Comparison of ENCODE assay signal across 8 cellular contexts in the genomic region with DNA sequence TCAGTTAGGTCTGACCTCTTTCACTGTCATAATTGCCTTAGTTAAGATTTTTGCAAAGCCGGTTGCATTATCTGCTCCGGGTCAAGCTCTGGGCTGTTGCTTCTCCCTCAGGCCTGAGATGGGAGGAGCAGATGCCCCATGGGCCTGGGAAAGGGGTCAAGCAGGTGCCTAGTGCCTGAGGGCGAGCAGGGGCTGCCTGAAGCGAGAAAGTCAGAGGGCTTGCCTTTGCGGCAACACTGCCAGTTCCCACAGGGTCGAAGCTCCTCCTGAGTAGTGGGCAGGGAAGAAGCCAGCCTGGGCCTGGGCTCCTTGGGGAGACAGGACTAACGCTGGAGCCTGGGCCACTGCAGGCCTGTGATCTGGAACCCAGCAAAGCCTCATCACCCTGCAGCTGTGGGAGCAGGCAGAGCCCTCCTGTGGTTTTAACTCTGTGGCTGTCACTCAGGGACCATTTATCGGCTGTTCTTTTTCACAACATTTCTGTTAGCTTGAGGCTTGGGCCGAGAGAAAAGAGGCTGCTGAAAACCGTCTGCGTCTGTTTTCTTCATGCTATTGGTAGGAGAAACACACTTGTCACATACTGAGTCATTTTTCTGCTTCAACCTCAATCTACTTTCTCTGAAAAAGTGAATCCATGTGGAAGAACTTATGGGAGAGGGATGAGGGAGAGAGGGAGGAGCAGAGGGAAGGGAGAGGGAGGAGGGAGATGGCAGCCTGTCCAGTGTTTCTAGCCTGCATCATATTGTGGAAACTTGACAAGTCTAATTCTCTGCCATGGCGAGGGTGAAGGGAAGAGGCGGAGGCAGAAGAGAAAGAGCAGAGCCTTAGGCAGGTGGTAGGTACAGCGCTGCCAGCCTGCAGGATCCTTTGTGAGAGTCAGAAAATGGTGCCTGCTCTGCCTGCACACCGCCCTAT.
DNase-seq lines count a peak whose midpoint lies in the region; ATAC-seq and TF ChIP-seq lines count a peak whose summit lies in the region.

No MANE protein-coding gene starts in this region.

- no peaks in the 10 kb centered on the region; the same call in 1 of the 2 replicates for H3K4me1 ChIP-seq in MM.1S (ENCODE audit: low read length)
- peaks cover 31 to 53% of the 10 kb centered on the region in 2 donors for H3K4me1 ChIP-seq in naive thymus-derived CD4-positive, alpha-beta T cell (ENCODE audit: control insufficient read depth in 2 of 2, insufficient read depth in 2 of 2, low read length in 2 of 2)

- peak overlapping the region; percentile 44 for H3K27ac Mint-ChIP-seq in activated T-cell treated with anti-CD3 and anti-CD28 coated beads, Interleukin-2, amount 50 U/mL, for 72 hours
- H3K27ac Mint-ChIP-seq in naive thymus-derived CD4-positive, alpha-beta T cell, result peak overlapping the region; percentile 80 to 99 (median 97)

- no peak overlapping the region for H2AFZ ChIP-seq in MM.1S (ENCODE audit: low read length)

- H3K79me2 ChIP-seq in MM.1S (ENCODE audit: low read length), result no peaks in the 10 kb centered on the region

- H4K20me1 ChIP-seq in MM.1S (ENCODE audit: insufficient read depth, low read length), result no peaks in the 10 kb centered on the region

- H3K4me2 ChIP-seq in MM.1S (ENCODE audit: low read depth, low read length), result no peak overlapping the region

- no peaks in the 10 kb centered on the region for H3K27me3 ChIP-seq in MM.1S (replicated peaks; ENCODE audit: insufficient read depth, low read length)
- H3K27me3 ChIP-seq in naive thymus-derived CD4-positive, alpha-beta T cell (ENCODE audit: control insufficient read depth in 2 of 2, insufficient read depth in 2 of 2, low read length in 2 of 2), result no peaks in the 10 kb centered on the region

- no peaks in the 10 kb centered on the region for H3K9me2 ChIP-seq in MM.1S (replicated peaks; ENCODE audit: insufficient read depth, low read length)

- H3K27me3 Mint-ChIP-seq in activated T-cell treated with anti-CD3 and anti-CD28 coated beads, Interleukin-2, amount 50 U/mL, for 72 hours (ENCODE audit: low read depth), result no peaks in the 10 kb centered on the region
- H3K27me3 Mint-ChIP-seq in naive thymus-derived CD4-positive, alpha-beta T cell, result no peaks in the 10 kb centered on the region

- ATAC-seq in activated T-cell treated with anti-CD3 and anti-CD28 coated beads, Interleukin-2, amount 50 U/mL, for 72 hours (replicated peaks in 1 of 2), result peak; percentile 65 to 67
- peak; percentile 87 for ATAC-seq in naive thymus-derived CD4-positive, alpha-beta T cell

- POLR2A ChIA-PET in naive thymus-derived CD4-positive, alpha-beta T cell (lab: Charles Lee), result interaction anchor here (0.7 to 3.7 kb wide), 20 partner anchors 8 to 209 kb away, joined by 3 to 24 read pairs (median 4); a partner anchor contains a TSS

- peak overlapping the region; percentile 73 to 82 for H3K4me3 Mint-ChIP-seq in activated T-cell treated with anti-CD3 and anti-CD28 coated beads, Interleukin-2, amount 50 U/mL, for 72 hours
- H3K4me3 Mint-ChIP-seq in naive thymus-derived CD4-positive, alpha-beta T cell, result peak overlapping the region; percentile 72 to 89 (median 81)

- intact Hi-C loops in naive thymus-derived CD4-positive, alpha-beta T cell (cut with micrococcal nuclease), result loop anchor here in 1 of 2 donors (1.0 to 2.0 kb wide), 6 partner anchors 10 to 115 kb away; no protein-coding TSS in a partner anchor

- H3F3A ChIP-seq in MM.1S (ENCODE audit: insufficient read depth, low read length), result no peaks in the 10 kb centered on the region

- CTCF ChIA-PET in naive thymus-derived CD4-positive, alpha-beta T cell (lab: Charles Lee), result interaction anchor here (0.6 kb wide), 2 partner anchors 9 to 19 kb away, joined by 3 read pairs; no protein-coding TSS in a partner anchor

- H3K27ac ChIP-seq in MM.1S (ENCODE audit: low read length), result no peak overlapping the region
- peak overlapping the region; percentile 77 for H3K27ac ChIP-seq in naive thymus-derived CD4-positive, alpha-beta T cell (ENCODE audit: low read depth, low read length)

- no peaks in the 10 kb centered on the region for H3K9me3 ChIP-seq in MM.1S (replicated peaks; ENCODE audit: insufficient read depth, low read length)
- no peaks in the 10 kb centered on the region for H3K9me3 ChIP-seq in naive thymus-derived CD4-positive, alpha-beta T cell (ENCODE audit: control insufficient read depth in 2 of 3, low read length in 3 of 3)

- DNase-seq in NCI-H2029 (lab: John Stamatoyannopoulos, UW), result peak; percentile 3
- no peak for DNase-seq in NCI-H2029 treated with DMSO at 0.1 percent for 48 hours (lab: John Stamatoyannopoulos, UW)
- DNase-seq in MM.1S, result peak; percentile 74
- DNase-seq in activated T-cell treated with anti-CD3 and anti-CD28 coated beads, Interleukin-2, amount 50 U/mL, for 72 hours, result peak in 1 of 2 donors; percentile 38
- DNase-seq in naive thymus-derived CD4-positive, alpha-beta T cell, result peak in 5 of 9 donors; percentile 43 to 58 (median 51)
- DNase-seq in nucleus accumbens (lab: John Stamatoyannopoulos, UW), result no peak
- DNase-seq in NCI-H187 treated with DMSO at 0.1 percent for 48 hours (lab: John Stamatoyannopoulos, UW), result no peak
- DNase-seq in SW 1271 (lab: John Stamatoyannopoulos, UW), result no peak

- no peaks in the 10 kb centered on the region for H3K36me3 ChIP-seq in MM.1S (replicated peaks; ENCODE audit: insufficient read depth, low read length)
- no peaks in the 10 kb centered on the region for H3K36me3 ChIP-seq in naive thymus-derived CD4-positive, alpha-beta T cell (ENCODE audit: control insufficient read depth in 2 of 3, insufficient read depth in 3 of 3, low read length in 3 of 3)

- H3K4me1 Mint-ChIP-seq in activated T-cell treated with anti-CD3 and anti-CD28 coated beads, Interleukin-2, amount 50 U/mL, for 72 hours (ENCODE audit: low read depth), result peaks cover 65% of the 10 kb centered on the region
- H3K4me1 Mint-ChIP-seq in naive thymus-derived CD4-positive, alpha-beta T cell, result peaks cover 33 to 88% (median 78%) of the 10 kb centered on the region in 7 donors

- H3K36me3 Mint-ChIP-seq in activated T-cell treated with anti-CD3 and anti-CD28 coated beads, Interleukin-2, amount 50 U/mL, for 72 hours (ENCODE audit: insufficient read depth in 2 of 2), result peaks cover 2 to 4% of the 10 kb centered on the region in 2 donors
- H3K36me3 Mint-ChIP-seq in naive thymus-derived CD4-positive, alpha-beta T cell, result peaks cover 0 to 9% (median 0%) of the 10 kb centered on the region in 5 donors

- no peak for TF ChIP-seq CTCF in MM.1S (IDR thresholded peaks at IDR 0.05; ENCODE audit: low read length)

- H3K9me3 Mint-ChIP-seq in activated T-cell treated with anti-CD3 and anti-CD28 coated beads, Interleukin-2, amount 50 U/mL, for 72 hours, result no peaks in the 10 kb centered on the region
- H3K9me3 Mint-ChIP-seq in naive thymus-derived CD4-positive, alpha-beta T cell, result no peaks in the 10 kb centered on the region

- no peak overlapping the region for H3K4me3 ChIP-seq in MM.1S (ENCODE audit: low read length)
- H3K4me3 ChIP-seq in naive thymus-derived CD4-positive, alpha-beta T cell (ENCODE audit: low read length), result peak overlapping the region; percentile 22

- H3K9ac ChIP-seq in MM.1S (ENCODE audit: low read length), result no peak overlapping the region

Comparison
In these comparisons a context has a peak if more than half of its experiments do, and no peak if none do; other contexts are left out.
1. DNase-seq: peak in NCI-H2029 (single experiment), MM.1S (single experiment) and naive thymus-derived CD4-positive, alpha-beta T cell (5 of 9); none in NCI-H2029 treated with DMSO at 0.1 percent for 48 hours (single experiment), nucleus accumbens (0 of 56), NCI-H187 treated with DMSO at 0.1 percent for 48 hours (single experiment) and SW 1271 (0 of 2).